Comparison of ENCODE assay signal across 1 cellular context in genomic region chr19:30680399-30680798, GRCh38.
A peak's percentile ranks its signal among the peaks of the same experiment; 100 is the strongest.
TF ChIP-seq lines count a peak whose summit lies in the region.
"Not testable (repeated sequence)": the region's sequence is repeated elsewhere in the genome, so short reads cannot be mapped to it uniquely, and the experiment has no call there.

No MANE protein-coding gene starts in this region.

- not testable (repeated sequence) for H3K27ac ChIP-seq in HEK293 (ENCODE audit: extremely low read depth, low read depth, low read length)

- not testable (repeated sequence) for H3K9me3 ChIP-seq in HEK293 (ENCODE audit: control insufficient read depth, insufficient read depth, low read depth, low read length)

- TF ChIP-seq CTCF in HEK293 (tag by site-specific recombination; IDR thresholded peaks at IDR 0.05) = not testable (repeated sequence)

- POLR2A ChIA-PET in HEK293 (lab: Yijun Ruan, JAX) = not testable (repeated sequence)

- not testable (repeated sequence) for H3K4me1 ChIP-seq in HEK293 (ENCODE audit: control insufficient read depth, insufficient read depth, low read length)

- H3K36me3 ChIP-seq in HEK293 (ENCODE audit: control insufficient read depth in 2 of 2, insufficient read depth in 1 of 2, low read length in 2 of 2) = not testable (repeated sequence)

- CTCF ChIA-PET in HEK293 (lab: Yijun Ruan, JAX) = interaction anchor here (1.1 kb wide), 1 partner anchor 9 kb away, joined by 4 read pairs; no protein-coding TSS in a partner anchor

- H3K4me3 ChIP-seq in HEK293 (ENCODE audit: low read depth, low read length) = not testable (repeated sequence)

TF ChIP-seq in HEK293, 187 proteins besides CTCF, POLR2A, EP300 and RAD21:
- TF ChIP-seq ZNF146 (tag by site-specific recombination; IDR thresholded peaks at IDR 0.05) = peak; percentile 91
